ENCODE assay signal across 8 cellular contexts in genomic region chr1:151832318-151832984, GRCh38. TPM values are rescaled to one million over a fixed set of nuclear protein-coding genes. Genes with fewer than 3 reads are reported as not detected.
A peak's percentile ranks its signal among the peaks of the same experiment; 100 is the strongest.
DNase-seq lines count a peak whose midpoint lies in the region; ATAC-seq and TF ChIP-seq lines count a peak whose summit lies in the region.

No MANE protein-coding gene starts in this region.

- TF ChIP-seq CTCF in 22Rv1 (IDR thresholded peaks at IDR 0.05) (no peak), HCT116 (IDR thresholded peaks at IDR 0.05 in 2 of 3, conservative IDR thresholded peaks at IDR 0.05 in 1 of 3; ENCODE audit: borderline replicate concordance in 1 of 3, insufficient read depth in 1 of 3, low read depth in 2 of 3, low read length in 2 of 3) (no peak), adrenal gland (IDR thresholded peaks at IDR 0.05) (no peak)

- no peaks in the 10 kb centered on the region for H3K9me3 ChIP-seq in HCT116 (ENCODE audit: control insufficient read depth in 1 of 2, insufficient read depth in 1 of 2, low read depth in 1 of 2, low read length in 2 of 2)
- H3K9me3 ChIP-seq in adrenal gland (replicated peaks in 1 of 3) = no peaks in the 10 kb centered on the region

- intact Hi-C loops in HCT116 (cut with micrococcal nuclease) (no loop called here), adrenal gland (cut with DNase I) (no loop called here)

- H3K4me3 ChIP-seq in HCT116 (replicated peaks in 1 of 2; ENCODE audit: low read depth in 1 of 2, low read length in 2 of 2) (no peak overlapping the region), adrenal gland (no peak overlapping the region)

- H3K36me3 ChIP-seq in HCT116 (ENCODE audit: control insufficient read depth in 1 of 2, insufficient read depth in 2 of 2, low read length in 2 of 2) (no peaks in the 10 kb centered on the region), adrenal gland (replicated peaks in 1 of 2) (no peaks in the 10 kb centered on the region)

- H3K9me2 ChIP-seq in HCT116 (ENCODE audit: insufficient read depth) = no peaks in the 10 kb centered on the region

- H3K4me2 ChIP-seq in HCT116 (ENCODE audit: low read length) = no peak overlapping the region

- no peak overlapping the region for H3K9ac ChIP-seq in HCT116 (ENCODE audit: low read length)

- POLR2A ChIA-PET in HCT116 (lab: Charles Lee) = no interaction called here

- no peak for TF ChIP-seq RAD21 in HCT116 (IDR thresholded peaks at IDR 0.05; ENCODE audit: low read depth)

- peaks cover 17 to 55% of the 10 kb centered on the region in 2 experiments for H3K4me1 ChIP-seq in HCT116 (ENCODE audit: control insufficient read depth in 1 of 2, insufficient read depth in 2 of 2, low read length in 2 of 2)
- peaks cover 0 to 7% of the 10 kb centered on the region in 2 donors for H3K4me1 ChIP-seq in adrenal gland (replicated peaks in 1 of 2)

- ATAC-seq in HCT116 = no peak
- ATAC-seq in GM18867 (IDR thresholded peaks at IDR 0.05; ENCODE audit: unreplicated experiment) = no peak
- ATAC-seq in GM21786 (IDR thresholded peaks at IDR 0.05; ENCODE audit: unreplicated experiment) = no peak

- WGBS in adrenal gland, 4 donors = 42 to 76% (median 46%) methylated on average over 7 to 10 of the region's 10 CpGs

- H2AFZ ChIP-seq in HCT116 (ENCODE audit: low read depth, low read length, poor library complexity, severe bottlenecking) = no peak overlapping the region

- TF ChIP-seq POLR2A in HCT116 (IDR thresholded peaks at IDR 0.05; ENCODE audit: borderline replicate concordance, extremely low read depth, insufficient read depth, insufficient read length) (no peak), adrenal gland (IDR thresholded peaks at IDR 0.05) (no peak)

- no TSS peak for BruUV-seq in HCT116 (replicated peaks; lab: Mats Ljungman, UMichigan)

- CTCF ChIA-PET in HCT116 (lab: Charles Lee) = no interaction called here

- H3K27me3 ChIP-seq in HCT116 (ENCODE audit: insufficient read depth, low read length) (no peaks in the 10 kb centered on the region), adrenal gland (no peaks in the 10 kb centered on the region), layer of hippocampus (ENCODE audit: control insufficient read depth, insufficient read depth, low read length) (no peaks in the 10 kb centered on the region)

- RAD21 ChIA-PET in HCT116 (lab: Charles Lee; ENCODE audit: low non-redundant PET in 1 of 2, low total read pairs in 2 of 2, uncharacterized antibody in 2 of 2, unreplicated experiment in 2 of 2) = no interaction called here

- H3K27ac ChIP-seq in 22Rv1 (peak overlapping the region; percentile 74), HCT116 (ENCODE audit: low read depth, low read length) (no peak overlapping the region), adrenal gland (peak overlapping the region in 1 of 5 donors; percentile 58), layer of hippocampus (ENCODE audit: low read depth, low read length) (peak overlapping the region; percentile 49)

- DNase-seq in HCT116 (ENCODE audit: low read depth, low spot score) (no peak), adrenal gland (peak; percentile 75 to 97 (median 91)), OCI-M1 (lab: John Stamatoyannopoulos, UW) (no peak)
- no peak for DNase-seq in activated naive CD4-positive, alpha-beta T cell treated with Interleukin-2 at 50 U/mL for 16 hours

- H4K20me1 ChIP-seq in HCT116 (ENCODE audit: insufficient read depth) = no peaks in the 10 kb centered on the region

- no peaks in the 10 kb centered on the region for H3K79me2 ChIP-seq in HCT116 (ENCODE audit: insufficient read depth, low read length)

TF ChIP-seq in HCT116, 20 proteins besides CTCF, POLR2A, EP300 and RAD21:
- TF ChIP-seq SP1 (IDR thresholded peaks at IDR 0.05; ENCODE audit: low read depth) (peak; percentile 29; the same call in 1 of the 2 replicates), SRF (IDR thresholded peaks at IDR 0.05; ENCODE audit: low read depth) (no peak), MAX (IDR thresholded peaks at IDR 0.05) (peak; percentile 93)
TF ChIP-seq in HCT116: peak in this region for 2.

RNA-seq across cellular contexts. Expression of gene RORC, which starts 0.8 kb away (rescaled TPM):
- total RNA-seq in HCT116 (2021; ENCODE audit: unreplicated experiment) (1.3 TPM), adrenal gland (10 to 100 TPM in 1 of 8 donors, 1 to 10 TPM in 6, under 1 TPM in 1; 0.42 to 15.1 (median 3.6) TPM)
- polyA plus RNA-seq in HCT116 (2012) = 2.0 and 2.2 TPM in 2 replicates
- polyA plus RNA-seq in adrenal gland = 1 to 10 TPM; 1.7 to 6.4 (median 2.2) TPM

RNA-seq across cellular contexts. Expression of gene C2CD4D, which starts 7.2 kb away (rescaled TPM):
- 0.17 TPM for total RNA-seq in HCT116 (2021; ENCODE audit: unreplicated experiment)
- 0.09 and 0.10 TPM in 2 replicates for polyA plus RNA-seq in HCT116 (2012)
- total RNA-seq in adrenal gland = under 1 TPM in 3 of 8 donors, not detected in 5; 0.23 to 0.55 (median 0.29) TPM
- under 1 TPM in 2 of 3 donors, not detected in 1; 0.16 to 0.20 TPM for polyA plus RNA-seq in adrenal gland

RNA-seq across cellular contexts. Expression of gene THEM5, which starts 21.1 kb away (rescaled TPM):
- total RNA-seq in HCT116 (2021; ENCODE audit: unreplicated experiment) (not detected), adrenal gland (not detected)
- polyA plus RNA-seq in HCT116 (2012) = 0.07 TPM in 1 of 2 replicates, not detected in the other
- not detected for polyA plus RNA-seq in adrenal gland

RNA-seq across cellular contexts. Expression of gene LINGO4, which starts 27.2 kb away (rescaled TPM):
- not detected for total RNA-seq in HCT116 (2021; ENCODE audit: unreplicated experiment)
- not detected in 2 replicates for polyA plus RNA-seq in HCT116 (2012)
- under 1 TPM in 3 of 8 donors, not detected in 5; 0.11 to 0.55 (median 0.30) TPM for total RNA-seq in adrenal gland
- polyA plus RNA-seq in adrenal gland = under 1 TPM; 0.20 to 0.56 (median 0.33) TPM

RNA-seq across cellular contexts. Expression of gene TDRKH, which starts 42.2 kb away (rescaled TPM):
- 11.1 TPM for total RNA-seq in HCT116 (2021; ENCODE audit: unreplicated experiment)
- polyA plus RNA-seq in HCT116 (2012) = 5.2 and 8.2 TPM in 2 replicates
- 1 to 10 TPM; 5.0 to 8.9 (median 6.5) TPM for total RNA-seq in adrenal gland
- polyA plus RNA-seq in adrenal gland = 1 to 10 TPM; 2.1 to 9.1 (median 2.9) TPM

Comparison
In these comparisons a context has a peak if more than half of its experiments do, and no peak if none do; other contexts are left out.
1. DNase-seq: peak in adrenal gland (7 of 7); none in HCT116 (single experiment), OCI-M1 (single experiment) and activated naive CD4-positive, alpha-beta T cell treated with Interleukin-2 at 50 U/mL for 16 hours (single experiment).